In genomic region chr7:99383203-99383602, GRCh38 we compare ENCODE assay signal across 1 cellular context.
TF ChIP-seq lines count a peak whose summit lies in the region.

No MANE protein-coding gene starts in this region.

TF ChIP-seq in GM12878, 131 proteins besides CTCF, POLR2A, EP300 and RAD21:
- TF ChIP-seq DPF2 (IDR thresholded peaks at IDR 0.05) (peak; percentile 45; the same call in 1 of the 2 replicates), NR2C1 (IDR thresholded peaks at IDR 0.05) (no peak), NR2C2 (IDR thresholded peaks at IDR 0.05; ENCODE audit: borderline replicate concordance, control insufficient read depth, insufficient read length, low read depth) (no peak), SMAD5 (IDR thresholded peaks at IDR 0.05; ENCODE audit: low read depth) (no peak)
